Comparison of ENCODE assay signal across 8 cellular contexts in the genomic region with DNA sequence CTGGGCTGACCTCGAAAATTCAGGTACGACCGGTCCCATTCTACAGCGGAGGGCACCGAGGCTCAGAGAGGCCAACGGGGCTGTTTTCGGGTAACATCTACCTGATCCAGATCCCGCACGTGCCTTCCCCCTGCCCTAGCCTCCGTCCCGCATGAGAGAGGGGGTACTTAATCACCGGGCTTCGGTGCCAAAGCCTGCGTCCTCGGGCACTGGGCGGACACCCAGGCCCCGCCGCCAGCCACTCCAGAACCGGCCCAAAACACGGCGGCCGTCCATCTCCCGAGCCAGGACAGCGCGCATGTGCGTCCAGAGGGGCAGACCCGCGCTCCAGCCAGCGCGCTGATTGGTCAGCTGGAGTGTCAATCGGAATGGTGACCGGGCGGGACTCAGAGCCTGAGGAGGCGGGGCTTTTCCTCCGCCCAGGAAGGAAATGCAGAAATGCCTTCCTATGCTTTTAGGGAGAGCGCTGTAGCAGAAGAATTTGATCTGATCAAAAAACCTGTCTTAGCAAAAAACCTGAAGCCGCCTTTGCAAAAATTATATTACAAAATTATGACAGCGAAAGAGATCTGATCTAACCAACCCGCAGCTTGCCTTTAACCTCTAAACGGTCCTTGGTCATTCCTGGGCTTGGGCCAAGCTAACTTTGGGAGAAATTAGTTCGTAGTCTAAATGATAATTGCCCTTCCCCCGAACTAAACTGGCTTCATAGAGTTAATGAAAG. TPM values are rescaled to one million over a fixed set of nuclear protein-coding genes. Genes with fewer than 3 reads are reported as not detected.
DNase-seq lines count a peak whose midpoint lies in the region; ATAC-seq and TF ChIP-seq lines count a peak whose summit lies in the region.

TSS of gene RPUSD3 (minus strand) at position 294 of the 724 bp plus-strand sequence. CDS start at position 276, 18 bp downstream.

- H3K36me3 ChIP-seq in A673 (ENCODE audit: insufficient read depth, low read length, poor library complexity, severe bottlenecking): peaks cover 26% of the 10 kb centered on the region

- H3K9me3 Mint-ChIP-seq in WTC11: no peaks in the 10 kb centered on the region

- peak within 1 kb of the TSS; percentile 91 for H3K27ac Mint-ChIP-seq in WTC11

- ATAC-seq in GM18867 (IDR thresholded peaks at IDR 0.05; ENCODE audit: unreplicated experiment): peak; percentile 98
- peak; percentile 98 for ATAC-seq in HG03103 (IDR thresholded peaks at IDR 0.05; ENCODE audit: low read depth, unreplicated experiment)
- ATAC-seq in WTC11: peak; percentile 97

- no peaks in the 10 kb centered on the region for H3K27me3 Mint-ChIP-seq in WTC11 (ENCODE audit: low read depth)

- H3K4me3 ChIP-seq in A673 (ENCODE audit: low read depth, low read length, poor library complexity, severe bottlenecking) (peak within 1 kb of the TSS; percentile 77), cardiac fibroblast (replicated peaks in 1 of 2; ENCODE audit: low read depth in 2 of 2, low read length in 2 of 2) (peak within 1 kb of the TSS; percentile 58 to 72)

- H3K36me3 Mint-ChIP-seq in WTC11: peaks cover 22% of the 10 kb centered on the region

- H3K27me3 ChIP-seq in A673 (replicated peaks; ENCODE audit: insufficient read depth, low read depth, low read length, poor library complexity): no peaks in the 10 kb centered on the region

- no peak for TF ChIP-seq CTCF in A673 (conservative IDR thresholded peaks at IDR 0.05; ENCODE audit: low read depth, low read length)
- no peak for TF ChIP-seq CTCF in WTC11 (IDR thresholded peaks at IDR 0.05)
- no peak for TF ChIP-seq CTCF in cardiac fibroblast (IDR thresholded peaks at IDR 0.05; ENCODE audit: low read depth, low read length)

- no TSS peak for BruUV-seq in A673 (replicated peaks; lab: Mats Ljungman, UMichigan)

- DNase-seq in A673 (ENCODE audit: low spot score) (peak; percentile 96), NCI-H226 (peak; percentile 83), WTC11 (ENCODE audit: low spot score) (peak; percentile 99), cardiac fibroblast (ENCODE audit: low read depth in 2 of 2) (peak; percentile 97 to 98), iPS-NIHi7 (ENCODE audit: extremely low spot score) (peak; percentile 100), smooth muscle cell of the brain vasculature (ENCODE audit: low read depth, low spot score) (peak; percentile 92)

- intact Hi-C loops in A673 (cut with micrococcal nuclease; ENCODE audit: unreplicated experiment): loop anchor here (2.0 kb wide), 1 partner anchor 103 kb away; no protein-coding TSS in a partner anchor

- H3K27ac ChIP-seq in A673 (ENCODE audit: low read depth, low read length, poor library complexity, severe bottlenecking): peak within 1 kb of the TSS; percentile 63

- no peaks in the 10 kb centered on the region for H3K4me1 ChIP-seq in A673 (ENCODE audit: insufficient read depth, low read length, poor library complexity, severe bottlenecking)

- H3K9me3 ChIP-seq in A673 (ENCODE audit: low read depth, low read length, poor library complexity, severe bottlenecking): no peaks in the 10 kb centered on the region

- H3K4me1 Mint-ChIP-seq in WTC11: peaks cover 9% of the 10 kb centered on the region

- CTCF ChIA-PET in A673 (lab: Charles Lee) (interaction anchor here (0.6 to 1.7 kb wide), 2 partner anchors 343 to 444 kb away, joined by 3 to 6 read pairs; no protein-coding TSS in a partner anchor), WTC11 (lab: Charles Lee) (interaction anchor here (0.9 to 2.6 kb wide), 5 partner anchors 17 to 117 kb away, joined by 3 to 26 read pairs (median 4); partner anchors contain the start of gene IL17RC)

- POLR2A ChIA-PET in A673 (lab: Charles Lee; ENCODE audit: low non-redundant PET): no interaction called here
- POLR2A ChIA-PET in WTC11 (lab: Charles Lee): interaction anchor here (0.6 to 1.0 kb wide), 3 partner anchors 10 to 51 kb away, joined by 3 to 4 read pairs (median 4); partner anchors contain the start of gene ARPC4

- H3K4me3 Mint-ChIP-seq in WTC11: peak within 1 kb of the TSS; percentile 98

TF ChIP-seq in WTC11, 78 proteins besides CTCF, POLR2A, EP300 and RAD21 (continues in another document):
- TF ChIP-seq ZNF396 (CRISPR knock-in tag; IDR thresholded peaks at IDR 0.05; ENCODE audit: borderline replicate concordance) (no peak), CREM (CRISPR knock-in tag; IDR thresholded peaks at IDR 0.05) (peak; percentile 72; the same call in 1 of the 2 replicates), NFE2L1 (CRISPR knock-in tag; IDR thresholded peaks at IDR 0.05) (peak; percentile 74; the same call in 1 of the 2 replicates), MXD4 (CRISPR knock-in tag; IDR thresholded peaks at IDR 0.05; ENCODE audit: borderline replicate concordance) (no peak), GABPB1 (CRISPR knock-in tag; IDR thresholded peaks at IDR 0.05) (0 out of 2 replicates have a peak, but pooled peaks have one; percentile 16), ZNF138 (CRISPR knock-in tag; conservative IDR thresholded peaks at IDR 0.05) (no peak), SP1 (CRISPR knock-in tag; conservative IDR thresholded peaks at IDR 0.05) (peak; percentile 87), ZNF219 (CRISPR knock-in tag; IDR thresholded peaks at IDR 0.05; ENCODE audit: borderline replicate concordance) (no peak), NR3C1 (CRISPR knock-in tag; conservative IDR thresholded peaks at IDR 0.05; ENCODE audit: low read depth) (no peak), JUN (CRISPR knock-in tag; IDR thresholded peaks at IDR 0.05) (peak; percentile 73; the same call in 1 of the 2 replicates), ZNF416 (CRISPR knock-in tag; IDR thresholded peaks at IDR 0.05) (no peak), E2F1 (CRISPR knock-in tag; IDR thresholded peaks at IDR 0.05) (no peak), ERG (CRISPR knock-in tag; IDR thresholded peaks at IDR 0.05) (no peak), KAT7 (CRISPR knock-in tag; IDR thresholded peaks at IDR 0.05; ENCODE audit: borderline replicate concordance) (peak; percentile 42; the same call in 1 of the 2 replicates)
- TF ChIP-seq, protein P1, sequence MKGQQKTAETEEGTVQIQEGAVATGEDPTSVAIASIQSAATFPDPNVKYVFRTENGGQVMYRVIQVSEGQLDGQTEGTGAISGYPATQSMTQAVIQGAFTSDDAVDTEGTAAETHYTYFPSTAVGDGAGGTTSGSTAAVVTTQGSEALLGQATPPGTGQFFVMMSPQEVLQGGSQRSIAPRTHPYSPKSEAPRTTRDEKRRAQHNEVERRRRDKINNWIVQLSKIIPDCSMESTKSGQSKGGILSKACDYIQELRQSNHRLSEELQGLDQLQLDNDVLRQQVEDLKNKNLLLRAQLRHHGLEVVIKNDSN (CRISPR knock-in tag; IDR thresholded peaks at IDR 0.05): peak; percentile 51; the same call in 1 of the 2 replicates
- TF ChIP-seq, protein P2, sequence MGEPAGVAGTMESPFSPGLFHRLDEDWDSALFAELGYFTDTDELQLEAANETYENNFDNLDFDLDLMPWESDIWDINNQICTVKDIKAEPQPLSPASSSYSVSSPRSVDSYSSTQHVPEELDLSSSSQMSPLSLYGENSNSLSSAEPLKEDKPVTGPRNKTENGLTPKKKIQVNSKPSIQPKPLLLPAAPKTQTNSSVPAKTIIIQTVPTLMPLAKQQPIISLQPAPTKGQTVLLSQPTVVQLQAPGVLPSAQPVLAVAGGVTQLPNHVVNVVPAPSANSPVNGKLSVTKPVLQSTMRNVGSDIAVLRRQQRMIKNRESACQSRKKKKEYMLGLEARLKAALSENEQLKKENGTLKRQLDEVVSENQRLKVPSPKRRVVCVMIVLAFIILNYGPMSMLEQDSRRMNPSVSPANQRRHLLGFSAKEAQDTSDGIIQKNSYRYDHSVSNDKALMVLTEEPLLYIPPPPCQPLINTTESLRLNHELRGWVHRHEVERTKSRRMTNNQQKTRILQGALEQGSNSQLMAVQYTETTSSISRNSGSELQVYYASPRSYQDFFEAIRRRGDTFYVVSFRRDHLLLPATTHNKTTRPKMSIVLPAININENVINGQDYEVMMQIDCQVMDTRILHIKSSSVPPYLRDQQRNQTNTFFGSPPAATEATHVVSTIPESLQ (CRISPR knock-in tag; IDR thresholded peaks at IDR 0.05): no peak
- TF ChIP-seq, protein P3, sequence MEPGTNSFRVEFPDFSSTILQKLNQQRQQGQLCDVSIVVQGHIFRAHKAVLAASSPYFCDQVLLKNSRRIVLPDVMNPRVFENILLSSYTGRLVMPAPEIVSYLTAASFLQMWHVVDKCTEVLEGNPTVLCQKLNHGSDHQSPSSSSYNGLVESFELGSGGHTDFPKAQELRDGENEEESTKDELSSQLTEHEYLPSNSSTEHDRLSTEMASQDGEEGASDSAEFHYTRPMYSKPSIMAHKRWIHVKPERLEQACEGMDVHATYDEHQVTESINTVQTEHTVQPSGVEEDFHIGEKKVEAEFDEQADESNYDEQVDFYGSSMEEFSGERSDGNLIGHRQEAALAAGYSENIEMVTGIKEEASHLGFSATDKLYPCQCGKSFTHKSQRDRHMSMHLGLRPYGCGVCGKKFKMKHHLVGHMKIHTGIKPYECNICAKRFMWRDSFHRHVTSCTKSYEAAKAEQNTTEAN (CRISPR knock-in tag; IDR thresholded peaks at IDR 0.05): no peak

RNA-seq across cellular contexts. Expression of gene RPUSD3, which starts in this region (rescaled TPM):
- total RNA-seq in A673 (2021) (46.9 and 67.2 TPM in 2 replicates), WTC11 (2021) (83.0 to 95.5 TPM (median 90.8 TPM) in 3 replicates)

Comparison
In these comparisons a context has a peak if more than half of its experiments do, and no peak if none do; other contexts are left out.
1. Peak in every context shown above with its lines: DNase-seq, ATAC-seq, H3K4me3 ChIP-seq and H3K27ac ChIP-seq.